Comparison of ENCODE assay signal across 8 cellular contexts in genomic region chr21:37257967-37258877, GRCh38. TPM values are rescaled to one million over a fixed set of nuclear protein-coding genes. Genes with fewer than 3 reads are reported as not detected.
DNase-seq lines count a peak whose midpoint lies in the region; ATAC-seq and TF ChIP-seq lines count a peak whose summit lies in the region.

No MANE protein-coding gene starts in this region.

- H3K9me3 ChIP-seq in CD4-positive, CD25-positive, alpha-beta regulatory T cell (ENCODE audit: control insufficient read depth in 2 of 2, low read length in 2 of 2) = no peaks in the 10 kb centered on the region
- H3K9me3 ChIP-seq in Panc1 (ENCODE audit: control insufficient read depth, insufficient read depth, low read depth, low read length) (no peaks in the 10 kb centered on the region), neural progenitor cell (ENCODE audit: low read depth) (no peaks in the 10 kb centered on the region), subcutaneous abdominal adipose tissue (ENCODE audit: control insufficient read depth in 5 of 5, low read length in 5 of 5) (no peaks in the 10 kb centered on the region)

- H2AFZ ChIP-seq in neural progenitor cell (replicated peaks) = peak overlapping the region; percentile 84

- H3K79me2 ChIP-seq in neural progenitor cell (ENCODE audit: low read depth) = peaks cover 88% of the 10 kb centered on the region

- peaks cover 38% of the 10 kb centered on the region for H3F3A ChIP-seq in neural progenitor cell (ENCODE audit: low read depth)

- H3K4me3 ChIP-seq in CD4-positive, CD25-positive, alpha-beta regulatory T cell (ENCODE audit: low read depth, low read length) = peak overlapping the region; percentile 88
- H3K4me3 ChIP-seq in Panc1 (ENCODE audit: low read depth in 2 of 2, low read length in 2 of 2) (peak overlapping the region; percentile 40 to 71), neural progenitor cell (peak overlapping the region; percentile 43), subcutaneous abdominal adipose tissue (ENCODE audit: low read depth in 1 of 5, low read length in 5 of 5) (peak overlapping the region; percentile 68 to 91 (median 85))

- peak; percentile 64 to 91 (median 74) for DNase-seq in CD4-positive, CD25-positive, alpha-beta regulatory T cell
- peak; percentile 81 for DNase-seq in HT-29 (ENCODE audit: low spot score)
- DNase-seq in Panc1 (ENCODE audit: low read depth, low spot score) = no peak
- DNase-seq in activated T-helper 1 cell treated with anti-CD3 and anti-CD28 coated beads, Interleukin-2, amount 50 U/mL, for 16 hours (ENCODE audit: low read depth in 1 of 2, low spot score in 1 of 2) = peak; percentile 42 to 64
- DNase-seq in fibroblast of the conjunctiva (ENCODE audit: low read depth) = peak; percentile 24
- peak; percentile 91 for DNase-seq in neural progenitor cell (ENCODE audit: low spot score)

- peaks cover 4% of the 10 kb centered on the region for H3K27me3 Mint-ChIP-seq in CD4-positive, CD25-positive, alpha-beta regulatory T cell
- H3K27me3 Mint-ChIP-seq in neural progenitor cell (ENCODE audit: insufficient read depth, low read depth) = peaks cover 9% of the 10 kb centered on the region

- peaks cover 10% of the 10 kb centered on the region for H3K36me3 Mint-ChIP-seq in CD4-positive, CD25-positive, alpha-beta regulatory T cell
- H3K36me3 Mint-ChIP-seq in neural progenitor cell = peaks cover 3% of the 10 kb centered on the region

- in situ Hi-C loops in Panc1 (cut with HindIII; ENCODE audit: low pct_unique_long_range_greater_than_20kb, low sequenced_read_pairs) = no loop called here

- peak overlapping the region; percentile 88 to 96 (median 89) for H3K4me3 Mint-ChIP-seq in CD4-positive, CD25-positive, alpha-beta regulatory T cell
- H3K4me3 Mint-ChIP-seq in neural progenitor cell = peak overlapping the region; percentile 86

- BruUV-seq in Panc1 (replicated peaks; lab: Mats Ljungman, UMichigan) = no TSS peak

- H4K20me1 ChIP-seq in neural progenitor cell (ENCODE audit: low read depth) = peaks cover 3% of the 10 kb centered on the region

- POLR2A ChIA-PET in Panc1 (lab: Charles Lee) = no interaction called here

- ATAC-seq in CD4-positive, CD25-positive, alpha-beta regulatory T cell (ENCODE audit: low read depth in 2 of 2) = peak; percentile 67 to 70
- ATAC-seq in GM19463 (IDR thresholded peaks at IDR 0.05; ENCODE audit: unreplicated experiment) = peak; percentile 72
- peak; percentile 84 for ATAC-seq in Panc1

- H3K9ac ChIP-seq in neural progenitor cell (peak overlapping the region; percentile 28), subcutaneous abdominal adipose tissue (ENCODE audit: low read length in 5 of 5) (peak overlapping the region; percentile 30 to 79 (median 65))

- CTCF ChIA-PET in Panc1 (lab: Charles Lee) = no interaction called here

- H3K4me1 Mint-ChIP-seq in CD4-positive, CD25-positive, alpha-beta regulatory T cell = peaks cover 18 to 49% (median 31%) of the 10 kb centered on the region in 4 donors
- peaks cover 29% of the 10 kb centered on the region for H3K4me1 Mint-ChIP-seq in neural progenitor cell

- peaks cover 19% of the 10 kb centered on the region for H3K4me1 ChIP-seq in CD4-positive, CD25-positive, alpha-beta regulatory T cell (ENCODE audit: control insufficient read depth, insufficient read depth, low read length, poor library complexity, severe bottlenecking)
- peaks cover 21% of the 10 kb centered on the region for H3K4me1 ChIP-seq in Panc1 (ENCODE audit: control insufficient read depth, insufficient read depth, low read length)
- H3K4me1 ChIP-seq in neural progenitor cell = peaks cover 17% of the 10 kb centered on the region
- peaks cover 4 to 23% (median 23%) of the 10 kb centered on the region in 5 donors for H3K4me1 ChIP-seq in subcutaneous abdominal adipose tissue (ENCODE audit: control insufficient read depth in 5 of 5, insufficient read depth in 5 of 5, low read length in 5 of 5)

- H3K36me3 ChIP-seq in CD4-positive, CD25-positive, alpha-beta regulatory T cell (ENCODE audit: control insufficient read depth, insufficient read depth, low read length) = peaks cover 7% of the 10 kb centered on the region
- H3K36me3 ChIP-seq in Panc1 (ENCODE audit: control insufficient read depth, insufficient read depth, low read length) (no peaks in the 10 kb centered on the region), neural progenitor cell (no peaks in the 10 kb centered on the region), subcutaneous abdominal adipose tissue (ENCODE audit: control insufficient read depth in 5 of 5, insufficient read depth in 5 of 5, low read length in 5 of 5) (peaks cover 0 to 3% (median 0%) of the 10 kb centered on the region in 5 donors)

- H3K4me2 ChIP-seq in neural progenitor cell = peak overlapping the region; percentile 83

- intact Hi-C loops in Panc1 (cut with micrococcal nuclease; ENCODE audit: unreplicated experiment) = no loop called here

- peak overlapping the region; percentile 53 for H3K27ac ChIP-seq in CD4-positive, CD25-positive, alpha-beta regulatory T cell (ENCODE audit: insufficient read depth, low read length, poor library complexity, severe bottlenecking)
- peak overlapping the region; percentile 93 for H3K27ac ChIP-seq in Panc1 (ENCODE audit: low read length)
- H3K27ac ChIP-seq in neural progenitor cell = peak overlapping the region; percentile 91
- peak overlapping the region; percentile 35 for H3K27ac ChIP-seq in subcutaneous abdominal adipose tissue (ENCODE audit: low read depth, low read length)

- no peaks in the 10 kb centered on the region for H3K9me3 Mint-ChIP-seq in CD4-positive, CD25-positive, alpha-beta regulatory T cell
- no peaks in the 10 kb centered on the region for H3K9me3 Mint-ChIP-seq in neural progenitor cell

- H3K27ac Mint-ChIP-seq in CD4-positive, CD25-positive, alpha-beta regulatory T cell = peak overlapping the region in 2 of 3 donors; percentile 76 to 95
- H3K27ac Mint-ChIP-seq in neural progenitor cell = peak overlapping the region; percentile 99

- no peaks in the 10 kb centered on the region for H3K27me3 ChIP-seq in CD4-positive, CD25-positive, alpha-beta regulatory T cell (ENCODE audit: control insufficient read depth, insufficient read depth, low read length)
- H3K27me3 ChIP-seq in Panc1 (ENCODE audit: control insufficient read depth, insufficient read depth, low read length) = no peaks in the 10 kb centered on the region
- no peaks in the 10 kb centered on the region for H3K27me3 ChIP-seq in neural progenitor cell
- no peaks in the 10 kb centered on the region for H3K27me3 ChIP-seq in subcutaneous abdominal adipose tissue (ENCODE audit: control insufficient read depth in 5 of 5, insufficient read depth in 4 of 5, low read length in 5 of 5)

- no peak; the same call in 1 of the 2 replicates for TF ChIP-seq CTCF in Panc1 (IDR thresholded peaks at IDR 0.05)
- no peak for TF ChIP-seq CTCF in neural progenitor cell (IDR thresholded peaks at IDR 0.05)

RNA-seq across cellular contexts. Expression of gene VPS26C, which starts 8.9 kb away (rescaled TPM):
- 49.4 TPM for total RNA-seq in CD4-positive, CD25-positive, alpha-beta regulatory T cell
- polyA plus RNA-seq in CD4-positive, CD25-positive, alpha-beta regulatory T cell = 100 to 1,000 TPM in 1 of 4 donors, 10 to 100 TPM in 3; 84.0 to 104 (median 94.1) TPM
- total RNA-seq in HT-29 (2014; rRNA removed; shearing (Covaris generic)) = 38.6 and 47.9 TPM in 2 replicates
- total RNA-seq in Panc1 (2021; ENCODE audit: unreplicated experiment) = 47.4 TPM
- polyA plus RNA-seq in Panc1 (2012; ENCODE audit: insufficient read length) = 33.8 TPM
- total RNA-seq in neural progenitor cell (ENCODE audit: low replicate concordance) = 60.2 and 80.5 TPM in 2 replicates

Comparison
In these comparisons a context has a peak if more than half of its experiments do, and no peak if none do; other contexts are left out.
1. H3K27ac ChIP-seq: peak in every context shown above with its lines; median percentile 93 in Panc1; 91 in neural progenitor cell; 53 in CD4-positive, CD25-positive, alpha-beta regulatory T cell; 35 in subcutaneous abdominal adipose tissue.